In the genomic region with DNA sequence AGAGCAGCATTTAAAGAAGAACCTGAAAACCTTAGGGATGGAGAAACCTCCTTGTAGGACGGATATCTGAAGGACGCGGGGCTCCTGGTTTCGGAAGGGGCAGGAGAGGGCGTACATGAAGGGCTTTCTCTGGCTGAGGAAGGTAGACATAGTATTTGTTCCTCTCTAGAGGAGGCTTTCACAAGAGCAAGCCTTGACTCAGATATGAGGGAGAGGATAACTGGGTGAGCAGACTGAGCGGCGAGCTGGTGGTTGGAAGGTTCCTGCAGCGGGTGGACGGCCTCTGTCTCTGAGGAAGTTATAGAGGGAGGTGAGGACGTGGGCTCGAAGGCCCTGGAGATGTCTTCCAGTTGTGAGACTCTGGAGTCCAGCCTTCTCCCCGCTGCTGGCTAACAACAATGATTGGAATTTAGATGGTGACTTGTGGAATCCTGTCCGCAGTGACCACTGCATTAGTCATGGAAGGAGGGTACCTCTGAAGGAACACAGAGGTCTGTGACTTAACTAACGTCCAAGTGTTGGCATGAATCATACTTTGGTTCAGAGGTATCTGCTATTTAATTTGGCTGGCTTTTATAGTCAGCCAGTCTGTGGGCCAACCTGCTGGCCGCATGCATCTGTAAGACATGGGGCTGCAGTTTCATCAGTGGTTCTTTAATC, we compare ENCODE assay signal across 15 cellular contexts.
DNase-seq lines count a peak whose midpoint lies in the region; FAIRE-seq and TF ChIP-seq lines count a peak whose summit lies in the region.
"Had no signal": no experiment of that assay in that cellular context is flagged by ENCODE, and none has a peak within 500 bp of the region (broad histone marks: within the 10 kb centered on the region; RNA-seq: fewer than 3 reads in every experiment).

No MANE protein-coding gene starts in this region.

- peak; percentile 23; the same call in 1 of the 2 replicates for TF ChIP-seq RAD21 in Ishikawa (IDR thresholded peaks at IDR 0.05; ENCODE audit: low read depth)

- H3K4me2 ChIP-seq in keratinocyte (ENCODE audit: control insufficient read depth, extremely low read depth, insufficient read depth, low read depth, low read length), result peak overlapping the region; percentile 31
- H3K4me2 ChIP-seq: KMS-11 had no signal

- H2AFZ ChIP-seq in keratinocyte (ENCODE audit: control insufficient read depth, low read length), result no peak overlapping the region

- H3K4me1 ChIP-seq in keratinocyte (ENCODE audit: control insufficient read depth, extremely low read depth, insufficient read depth, low read length), result peaks cover 52% of the 10 kb centered on the region
- H3K4me1 ChIP-seq in esophagus muscularis mucosa, result peaks cover 0 to 11% (median 5%) of the 10 kb centered on the region in 4 donors
- H3K4me1 ChIP-seq: spleen had no signal

- TF ChIP-seq EP300 in Ishikawa (IDR thresholded peaks at IDR 0.05; ENCODE audit: borderline replicate concordance) (peak; percentile 72; the same call in 1 of the 2 replicates), esophagus muscularis mucosa (IDR thresholded peaks at IDR 0.05) (no peak)

- TF ChIP-seq POLR2A in esophagus muscularis mucosa (IDR thresholded peaks at IDR 0.05; ENCODE audit: low read depth), result no peak

- H3K4me3 ChIP-seq in astrocyte of the cerebellum (ENCODE audit: low read depth, low read length), result no peak overlapping the region
- H3K4me3 ChIP-seq in keratinocyte (ENCODE audit: control insufficient read depth in 2 of 3, extremely low read depth in 1 of 3, insufficient read depth in 2 of 3, low read depth in 1 of 3, low read length in 3 of 3), result peak overlapping the region in 1 of 3 experiments; percentile 1
- H3K4me3 ChIP-seq in esophagus muscularis mucosa, result no peak overlapping the region
- H3K4me3 ChIP-seq: spleen had no signal

- peak overlapping the region; percentile 86 for H3K27ac ChIP-seq in keratinocyte (ENCODE audit: control insufficient read depth, insufficient read depth, low read length)
- no peak overlapping the region for H3K27ac ChIP-seq in esophagus muscularis mucosa (replicated peaks in 1 of 4)
- H3K27ac ChIP-seq: KMS-11, spleen had no signal

- H3K9ac ChIP-seq in keratinocyte (ENCODE audit: control insufficient read depth, extremely low read depth, insufficient read depth, low read length), result peak overlapping the region; percentile 63
- H3K9ac ChIP-seq: KMS-11 had no signal

- H3K9me3 ChIP-seq in keratinocyte (ENCODE audit: control insufficient read depth, low read depth, low read length) (no peaks in the 10 kb centered on the region), esophagus muscularis mucosa (no peaks in the 10 kb centered on the region)
- H3K9me3 ChIP-seq: spleen had no signal

- 87% methylated on average over 15 of the region's 15 CpGs for WGBS in esophagus muscularis mucosa

- intact Hi-C loops in esophagus muscularis mucosa (cut with DNase I), result no loop called here

- dilution Hi-C loops in keratinocyte (cut with MboI; ENCODE audit: extremely low pct_ligation_motif_present, low sequenced_read_pairs), result no loop called here

- no peak for TF ChIP-seq CTCF in astrocyte of the cerebellum (IDR thresholded peaks at IDR 0.05; ENCODE audit: low read depth, low read length, missing control alignments)
- no peak for TF ChIP-seq CTCF in keratinocyte (optimal IDR thresholded peaks at IDR 0.05 in 1 of 3, IDR thresholded peaks at IDR 0.05 in 1 of 3, conservative IDR thresholded peaks at IDR 0.05 in 1 of 3; ENCODE audit: extremely low read depth in 1 of 3, insufficient read depth in 2 of 3, low read length in 3 of 3)
- no peak for TF ChIP-seq CTCF in esophagus muscularis mucosa (IDR thresholded peaks at IDR 0.05)

- H3K9me1 ChIP-seq in keratinocyte (ENCODE audit: control insufficient read depth, extremely low read depth, insufficient read depth, low read length), result no peaks in the 10 kb centered on the region

- no peaks in the 10 kb centered on the region for H4K20me1 ChIP-seq in keratinocyte (ENCODE audit: control insufficient read depth, extremely low read depth, insufficient read depth, low read length)

- peak; percentile 93 for FAIRE-seq in keratinocyte (lab: Jason Lieb, UNC)

- H3K36me3 ChIP-seq in keratinocyte (ENCODE audit: control insufficient read depth in 2 of 2, extremely low read depth in 1 of 2, insufficient read depth in 2 of 2, low read length in 2 of 2) (peaks cover 6 to 38% of the 10 kb centered on the region in 2 experiments), esophagus muscularis mucosa (peaks cover 0 to 3% (median 0%) of the 10 kb centered on the region in 4 donors)
- H3K36me3 ChIP-seq: spleen had no signal

- H3K79me2 ChIP-seq in keratinocyte (ENCODE audit: control insufficient read depth, insufficient read depth, low read length), result peaks cover 64% of the 10 kb centered on the region

- in situ Hi-C loops in astrocyte of the cerebellum (cut with HindIII; ENCODE audit: low sequenced_read_pairs), result no loop called here

- H3K27me3 ChIP-seq in keratinocyte (ENCODE audit: control insufficient read depth, extremely low read depth, insufficient read depth, low read length), result no peaks in the 10 kb centered on the region
- no peaks in the 10 kb centered on the region for H3K27me3 ChIP-seq in esophagus muscularis mucosa

- DNase-seq in AG08396 (ENCODE audit: low spot score) (peak; percentile 92), astrocyte of the cerebellum (ENCODE audit: low read depth) (peak; percentile 95), keratinocyte (ENCODE audit: low read depth, low spot score) (peak; percentile 94), GM19238 (ENCODE audit: insufficient read length, low spot score) (no peak), esophagus muscularis mucosa (ENCODE audit: extremely low spot score) (no peak), NCI-H2029 treated with DMSO at 0.1 percent for 48 hours (lab: John Stamatoyannopoulos, UW) (no peak), activated gamma-delta T cell treated with Interleukin-2 at 50 U/mL for 16 hours (no peak)
- DNase-seq: activated CD4-positive, alpha-beta T cell treated with anti-CD3 and anti-CD28 coated beads, Interleukin-2, amount 50 U/mL, for 48 hours; CD8-positive, alpha-beta memory T cell; cerebellar nuclear complex; left ventricle myocardium superior; spleen; stimulated activated naive CD8-positive, alpha-beta T cell treated with anti-CD3 and anti-CD28 coated beads, Interleukin-15, amount 100 ng/mL, for 72 hours had no signal

TF ChIP-seq in Ishikawa, 13 proteins besides CTCF, POLR2A, EP300 and RAD21:
- TF ChIP-seq CREB1 (IDR thresholded peaks at IDR 0.05; ENCODE audit: low read depth), result no peak
- no peak for TF ChIP-seq ZBTB7A (IDR thresholded peaks at IDR 0.05; ENCODE audit: low read depth)
- TF ChIP-seq NFIC (IDR thresholded peaks at IDR 0.05), result peak; percentile 57
- no peak for TF ChIP-seq TAF1 (IDR thresholded peaks at IDR 0.05; ENCODE audit: low read depth)
- TF ChIP-seq TEAD4 (IDR thresholded peaks at IDR 0.05), result peak; percentile 92
- TF ChIP-seq TCF12 (IDR thresholded peaks at IDR 0.05; ENCODE audit: low read depth), result no peak; the same call in none of the 2 replicates
- 0 out of 2 replicates have a peak, but pooled peaks have one; percentile 23 for TF ChIP-seq FOXM1 (IDR thresholded peaks at IDR 0.05; ENCODE audit: borderline replicate concordance, low read depth)

Comparison
In these comparisons a context has a peak if more than half of its experiments do, and no peak if none do; other contexts are left out.
1. DNase-seq: peak in AG08396 (single experiment), astrocyte of the cerebellum (single experiment) and keratinocyte (single experiment); none in GM19238 (single experiment), esophagus muscularis mucosa (single experiment), NCI-H2029 treated with DMSO at 0.1 percent for 48 hours (single experiment) and activated gamma-delta T cell treated with Interleukin-2 at 50 U/mL for 16 hours (single experiment).